Comparison of ENCODE assay signal across 17 cellular contexts in genomic region chr20:36768768-36769430, GRCh38. TPM values are rescaled to one million over a fixed set of nuclear protein-coding genes. Genes with fewer than 3 reads are reported as not detected.
DNase-seq lines count a peak whose midpoint lies in the region; ATAC-seq and TF ChIP-seq lines count a peak whose summit lies in the region.
"Had no signal": no experiment of that assay in that cellular context is flagged by ENCODE, and none has a peak within 500 bp of the region (broad histone marks: within the 10 kb centered on the region; RNA-seq: fewer than 3 reads in every experiment).

No MANE protein-coding gene starts in this region.

- TF ChIP-seq CTCF in HEK293 (tag by site-specific recombination; IDR thresholded peaks at IDR 0.05) = no peak
- TF ChIP-seq CTCF in heart right ventricle (IDR thresholded peaks at IDR 0.05) = no peak
- TF ChIP-seq CTCF in Caco-2 (IDR thresholded peaks at IDR 0.05; ENCODE audit: insufficient read depth in 1 of 2, low read depth in 1 of 2, low read length in 1 of 2, severe bottlenecking in 1 of 2, unreplicated experiment in 1 of 2) = no peak

- no peak for ATAC-seq in heart right ventricle

- H3K27ac Mint-ChIP-seq in Caco-2 (ENCODE audit: unreplicated experiment) = no peak overlapping the region
- no peak overlapping the region for H3K27ac Mint-ChIP-seq in activated CD4-positive, alpha-beta memory T cell treated with anti-CD3 and anti-CD28 coated beads, Interleukin-2, amount 10 ng/mL, durations not matched to agents 7 days and 5 days

- no peaks in the 10 kb centered on the region for H3K27me3 ChIP-seq in ACC112 (ENCODE audit: insufficient read depth, low read length)
- no peaks in the 10 kb centered on the region for H3K27me3 ChIP-seq in iPS-20b (ENCODE audit: insufficient read depth, low read length)
- H3K27me3 ChIP-seq in heart right ventricle = no peaks in the 10 kb centered on the region
- H3K27me3 ChIP-seq in Caco-2 (replicated peaks; ENCODE audit: control insufficient read depth, insufficient read depth, low read length) = no peaks in the 10 kb centered on the region
- H3K27me3 ChIP-seq: MG63, sigmoid colon had no signal

- H3K27ac ChIP-seq in ACC112 (ENCODE audit: low read depth, low read length) (0 out of 2 replicates have a peak overlapping the region, but pooled peaks have one; percentile 5), HEK293 (ENCODE audit: extremely low read depth, low read depth, low read length) (no peak overlapping the region), iPS-20b (ENCODE audit: low read length) (no peak overlapping the region), heart right ventricle (peak overlapping the region in 2 of 10 donors; percentile 8 to 34)
- H3K27ac ChIP-seq: sigmoid colon had no signal

- H3K79me2 ChIP-seq in ACC112 (ENCODE audit: control insufficient read depth, insufficient read depth, low read length, unreplicated experiment) = peaks cover 23% of the 10 kb centered on the region

- peaks cover 19% of the 10 kb centered on the region for H3K4me1 Mint-ChIP-seq in Caco-2 (ENCODE audit: low read depth, unreplicated experiment)
- H3K4me1 Mint-ChIP-seq in activated CD4-positive, alpha-beta memory T cell treated with anti-CD3 and anti-CD28 coated beads, Interleukin-2, amount 10 ng/mL, durations not matched to agents 7 days and 5 days = peaks cover 39% of the 10 kb centered on the region

- no TSS peak for BruUV-seq in Caco-2 (replicated peaks; lab: Mats Ljungman, UMichigan)

- no peaks in the 10 kb centered on the region for H3K9me3 Mint-ChIP-seq in Caco-2 (ENCODE audit: unreplicated experiment)
- no peaks in the 10 kb centered on the region for H3K9me3 Mint-ChIP-seq in activated CD4-positive, alpha-beta memory T cell treated with anti-CD3 and anti-CD28 coated beads, Interleukin-2, amount 10 ng/mL, durations not matched to agents 7 days and 5 days

- POLR2A ChIA-PET in HEK293 (lab: Yijun Ruan, JAX) = no interaction called here
- POLR2A ChIA-PET in Caco-2 (lab: Charles Lee) = no interaction called here
- POLR2A ChIA-PET in activated CD4-positive, alpha-beta memory T cell treated with anti-CD3 and anti-CD28 coated beads, Interleukin-2, amount 10 ng/mL, durations not matched to agents 7 days and 5 days (lab: Charles Lee) = interaction anchor here (1.4 kb wide), 1 partner anchor 24 kb away, joined by 3 read pairs; no protein-coding TSS in a partner anchor

- intact Hi-C loops in heart right ventricle (cut with DNase I) (no loop called here), Caco-2 (cut with micrococcal nuclease; ENCODE audit: unreplicated experiment) (no loop called here)

- no peaks in the 10 kb centered on the region for H3K9me3 ChIP-seq in HEK293 (ENCODE audit: control insufficient read depth, insufficient read depth, low read depth, low read length)
- no peaks in the 10 kb centered on the region for H3K9me3 ChIP-seq in iPS-20b (ENCODE audit: insufficient read depth, low read depth, low read length)
- no peaks in the 10 kb centered on the region for H3K9me3 ChIP-seq in heart right ventricle
- H3K9me3 ChIP-seq in Caco-2 = no peaks in the 10 kb centered on the region
- H3K9me3 ChIP-seq: MG63, sigmoid colon had no signal

- H3K9ac ChIP-seq in iPS-20b (ENCODE audit: low read depth, low read length) = peak overlapping the region; percentile 25; the same call in 1 of the 2 replicates

- CTCF ChIA-PET in HEK293 (lab: Yijun Ruan, JAX) (interaction anchor here (0.6 to 1.7 kb wide), 6 partner anchors 12 to 156 kb away, joined by 3 to 8 read pairs (median 4); a partner anchor contains a TSS), Caco-2 (lab: Charles Lee) (interaction anchor here (0.6 to 3.6 kb wide), 4 partner anchors 12 to 153 kb away, joined by 3 to 13 read pairs (median 5); no protein-coding TSS in a partner anchor)
- CTCF ChIA-PET in activated CD4-positive, alpha-beta memory T cell treated with anti-CD3 and anti-CD28 coated beads, Interleukin-2, amount 10 ng/mL, durations not matched to agents 7 days and 5 days (lab: Charles Lee) = interaction anchor here (0.6 to 3.7 kb wide), 3 partner anchors 10 to 119 kb away, joined by 3 to 15 read pairs (median 4); no protein-coding TSS in a partner anchor

- H3K36me3 ChIP-seq in ACC112 (ENCODE audit: insufficient read depth, low read length) (peaks cover 5% of the 10 kb centered on the region; the same call in 1 of the 2 replicates), HEK293 (ENCODE audit: control insufficient read depth in 2 of 2, insufficient read depth in 1 of 2, low read length in 2 of 2) (peaks cover 31 to 58% of the 10 kb centered on the region in 2 experiments; a peak in 2 of 3 replicates), iPS-20b (ENCODE audit: insufficient read depth, low read depth, low read length) (peaks cover 39% of the 10 kb centered on the region), heart right ventricle (peaks cover 0 to 35% (median 0%) of the 10 kb centered on the region in 9 donors), Caco-2 (ENCODE audit: control insufficient read depth, insufficient read depth, low read length) (peaks cover 4% of the 10 kb centered on the region)

- H3K36me3 Mint-ChIP-seq in Caco-2 (ENCODE audit: insufficient read depth, unreplicated experiment) = peaks cover 54% of the 10 kb centered on the region
- peaks cover 44% of the 10 kb centered on the region for H3K36me3 Mint-ChIP-seq in activated CD4-positive, alpha-beta memory T cell treated with anti-CD3 and anti-CD28 coated beads, Interleukin-2, amount 10 ng/mL, durations not matched to agents 7 days and 5 days (ENCODE audit: low read depth)

- no peak overlapping the region for H2AFZ ChIP-seq in ACC112 (ENCODE audit: low read length, unreplicated experiment)

- H3K4me1 ChIP-seq in ACC112 (ENCODE audit: control insufficient read depth, insufficient read depth, low read length, unreplicated experiment) = peaks cover 22% of the 10 kb centered on the region
- peaks cover 4% of the 10 kb centered on the region; the same call in 1 of the 2 replicates for H3K4me1 ChIP-seq in HEK293 (ENCODE audit: control insufficient read depth, insufficient read depth, low read length)
- H3K4me1 ChIP-seq in iPS-20b (ENCODE audit: insufficient read depth, low read length) = peaks cover 3% of the 10 kb centered on the region; the same call in 1 of the 2 replicates
- peaks cover 0 to 22% (median 13%) of the 10 kb centered on the region in 9 donors for H3K4me1 ChIP-seq in heart right ventricle
- peaks cover 6% of the 10 kb centered on the region for H3K4me1 ChIP-seq in Caco-2

- DNase-seq in astrocyte of the hippocampus (ENCODE audit: low read depth, low spot score) (peak; percentile 39), DMS153 (lab: John Stamatoyannopoulos, UW) (no peak), heart right ventricle (no peak), Caco-2 (no peak)
- no peak for DNase-seq in activated CD4-positive, alpha-beta memory T cell treated with anti-CD3 and anti-CD28 coated beads, Interleukin-2, amount 10 ng/mL, durations not matched to agents 7 days and 5 days
- DNase-seq: activated CD4-positive, alpha-beta T cell treated with anti-CD3 and anti-CD28 coated beads for 48 hours; activated T-cell treated with anti-CD3 and anti-CD28 coated beads, Interleukin-2, amount 50 U/mL, for 1 hour; mesendoderm; MG63; NCI-H2081; NCI-H82; sigmoid colon; stimulated activated CD4-positive, alpha-beta T cell treated with anti-CD3 and anti-CD28 coated beads, Interleukin-4, amount 100 ng/mL, for 24 hours; T1000 had no signal

- H3K4me3 ChIP-seq in ACC112 (ENCODE audit: low read depth, low read length) (no peak overlapping the region), HEK293 (ENCODE audit: low read depth, low read length) (no peak overlapping the region), iPS-20b (ENCODE audit: low read length) (no peak overlapping the region), heart right ventricle (no peak overlapping the region), Caco-2 (ENCODE audit: low read depth, low read length) (no peak overlapping the region)
- H3K4me3 ChIP-seq: MG63, sigmoid colon had no signal

- no peaks in the 10 kb centered on the region for H3K27me3 Mint-ChIP-seq in Caco-2 (ENCODE audit: insufficient read depth, unreplicated experiment)
- peaks cover 1% of the 10 kb centered on the region for H3K27me3 Mint-ChIP-seq in activated CD4-positive, alpha-beta memory T cell treated with anti-CD3 and anti-CD28 coated beads, Interleukin-2, amount 10 ng/mL, durations not matched to agents 7 days and 5 days

- WGBS in heart right ventricle, 2 donors = 60 to 68% methylated on average over 5 of the region's 5 CpGs

- no peak overlapping the region for H3K4me3 Mint-ChIP-seq in Caco-2 (ENCODE audit: unreplicated experiment)
- H3K4me3 Mint-ChIP-seq in activated CD4-positive, alpha-beta memory T cell treated with anti-CD3 and anti-CD28 coated beads, Interleukin-2, amount 10 ng/mL, durations not matched to agents 7 days and 5 days = no peak overlapping the region

TF ChIP-seq in HEK293, 187 proteins besides CTCF, POLR2A, EP300 and RAD21 (continues in another document):
- 0 out of 2 replicates have a peak, but pooled peaks have one; percentile 11 for TF ChIP-seq ATF2 (tag by site-specific recombination; IDR thresholded peaks at IDR 0.05; ENCODE audit: low read depth)
- no peak for TF ChIP-seq KLF16 (tag by site-specific recombination; IDR thresholded peaks at IDR 0.05)

RNA-seq across cellular contexts. Expression of gene DSN1, which starts 4.7 kb away (rescaled TPM):
- total RNA-seq in heart right ventricle (1 to 10 TPM; 3.2 to 6.0 (median 4.9) TPM), Caco-2 (2022) (56.9 and 59.2 TPM in 2 replicates)
- polyA plus RNA-seq in heart right ventricle = 1 to 10 TPM; 4.7 to 5.8 TPM
- 10 to 100 TPM; 31.9 to 32.0 TPM for total RNA-seq in activated CD4-positive, alpha-beta memory T cell treated with anti-CD3 and anti-CD28 coated beads, Interleukin-2, amount 10 ng/mL, durations not matched to agents 7 days and 5 days

RNA-seq across cellular contexts. Expression of gene NDRG3, which starts 23.0 kb away (rescaled TPM):
- total RNA-seq in heart right ventricle (10 to 100 TPM; 20.7 to 37.0 (median 30.7) TPM), Caco-2 (2022) (41.5 and 47.4 TPM in 2 replicates)
- polyA plus RNA-seq in heart right ventricle = 10 to 100 TPM; 19.3 to 23.8 TPM
- total RNA-seq in activated CD4-positive, alpha-beta memory T cell treated with anti-CD3 and anti-CD28 coated beads, Interleukin-2, amount 10 ng/mL, durations not matched to agents 7 days and 5 days = 10 to 100 TPM; 32.8 to 33.7 TPM
